Comparison of ENCODE assay signal across 25 cellular contexts in the genomic region with DNA sequence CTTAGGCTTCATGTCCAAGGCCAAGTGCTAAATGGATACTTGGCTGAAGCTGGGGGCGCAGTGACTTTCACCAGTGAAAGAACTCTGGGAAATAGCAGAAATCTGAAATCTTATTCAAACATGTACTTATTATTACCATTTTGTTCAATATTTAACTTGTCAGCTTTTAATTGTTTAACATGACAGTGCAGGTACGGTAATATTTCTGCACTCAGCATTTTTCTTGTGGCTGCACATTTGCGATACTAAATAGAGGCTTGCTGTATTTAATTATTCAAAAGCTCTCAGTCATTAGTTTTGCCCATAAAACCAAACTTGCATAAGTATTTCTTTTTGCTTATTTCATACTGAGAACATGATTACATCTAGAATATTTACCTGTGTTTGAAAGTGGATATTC. TPM values are rescaled to one million over a fixed set of nuclear protein-coding genes. Genes with fewer than 3 reads are reported as not detected.
DNase-seq lines count a peak whose midpoint lies in the region; ATAC-seq, FAIRE-seq and TF ChIP-seq lines count a peak whose summit lies in the region.
"Had no signal": no experiment of that assay in that cellular context is flagged by ENCODE, and none has a peak within 500 bp of the region (broad histone marks: within the 10 kb centered on the region; RNA-seq: fewer than 3 reads in every experiment).

No MANE protein-coding gene starts in this region.

- no peaks in the 10 kb centered on the region for H3K9me3 Mint-ChIP-seq in neural crest cell
- no peaks in the 10 kb centered on the region for H3K9me3 Mint-ChIP-seq in stimulated activated naive B cell treated with anti-CD40 and anti-IgM and Interleukin-4, amounts not matched to agents 10 μg/mL and 1 μg/mL and 100 μg/mL, for 72 hours
- H3K9me3 Mint-ChIP-seq: CD4-positive, alpha-beta memory T cell; CD4-positive, CD25-positive, alpha-beta regulatory T cell; CD8-positive, alpha-beta memory T cell had no signal

- H3K27me3 Mint-ChIP-seq in T-helper 17 cell (no peaks in the 10 kb centered on the region), neural crest cell (ENCODE audit: low read depth) (no peaks in the 10 kb centered on the region)
- H3K27me3 Mint-ChIP-seq in stimulated activated naive B cell treated with anti-CD40 and anti-IgM and Interleukin-4, amounts not matched to agents 10 μg/mL and 1 μg/mL and 100 μg/mL, for 72 hours, result no peaks in the 10 kb centered on the region
- H3K27me3 Mint-ChIP-seq: CD4-positive, alpha-beta memory T cell; CD4-positive, CD25-positive, alpha-beta regulatory T cell; CD8-positive, alpha-beta memory T cell had no signal

- TF ChIP-seq CTCF in HepG2 (CRISPR knock-in tag; IDR thresholded peaks at IDR 0.05) (no peak), right lobe of liver (IDR thresholded peaks at IDR 0.05) (no peak), neural crest cell (conservative IDR thresholded peaks at IDR 0.05) (no peak)

- H3K36me3 ChIP-seq in HepG2 (replicated peaks in 1 of 2; ENCODE audit: control insufficient read depth in 1 of 2, insufficient read depth in 2 of 2, low read length in 2 of 2) (no peaks in the 10 kb centered on the region), right lobe of liver (no peaks in the 10 kb centered on the region)
- H3K36me3 ChIP-seq: BE2C had no signal

- no peak overlapping the region for H3K9ac ChIP-seq in HepG2 (ENCODE audit: insufficient read depth, low read depth, low read length)
- H3K9ac ChIP-seq: BLaER1 had no signal

- intact Hi-C loops in HepG2 (cut with micrococcal nuclease; ENCODE audit: unreplicated experiment) (no loop called here), right lobe of liver (cut with DNase I) (no loop called here)

- CTCF ChIA-PET in HepG2 (lab: Yijun Ruan, JAX; ENCODE audit: low intra/inter-chr PET ratio, low total read pairs), result no interaction called here

- H3K27ac Mint-ChIP-seq in T-helper 17 cell (peak overlapping the region; percentile 24), neural crest cell (ENCODE audit: unreplicated experiment) (peak overlapping the region; percentile 47)
- H3K27ac Mint-ChIP-seq in stimulated activated naive B cell treated with anti-CD40 and anti-IgM and Interleukin-4, amounts not matched to agents 10 μg/mL and 1 μg/mL and 100 μg/mL, for 72 hours, result no peak overlapping the region
- H3K27ac Mint-ChIP-seq: CD14-positive monocyte had no signal

- no peak for FAIRE-seq in HepG2 (lab: Jason Lieb, UNC)
- FAIRE-seq: G401.6, GM12891, GM19239 had no signal

- H3K9me3 ChIP-seq in HepG2 (ENCODE audit: low read length), result no peaks in the 10 kb centered on the region
- no peaks in the 10 kb centered on the region for H3K9me3 ChIP-seq in right lobe of liver
- no peaks in the 10 kb centered on the region for H3K9me3 ChIP-seq in T-helper 17 cell (ENCODE audit: control insufficient read depth, low read length, poor library complexity, severe bottlenecking)
- H3K9me3 ChIP-seq: BE2C, BLaER1 had no signal

- H3K4me2 ChIP-seq in HepG2 (ENCODE audit: low read depth, low read length), result no peak overlapping the region
- H3K4me2 ChIP-seq: BLaER1 had no signal

- no peaks in the 10 kb centered on the region for H3K79me2 ChIP-seq in HepG2 (ENCODE audit: insufficient read depth, low read length)

- H3K4me1 ChIP-seq in HepG2 (ENCODE audit: insufficient read depth, low read length), result no peaks in the 10 kb centered on the region
- H3K4me1 ChIP-seq in right lobe of liver, result no peaks in the 10 kb centered on the region
- H3K4me1 ChIP-seq: BE2C, BLaER1 had no signal

- H3K4me1 Mint-ChIP-seq in T-helper 17 cell (no peaks in the 10 kb centered on the region), neural crest cell (no peaks in the 10 kb centered on the region)
- H3K4me1 Mint-ChIP-seq in stimulated activated naive B cell treated with anti-CD40 and anti-IgM and Interleukin-4, amounts not matched to agents 10 μg/mL and 1 μg/mL and 100 μg/mL, for 72 hours, result peaks cover 0 to 4% of the 10 kb centered on the region in 2 donors
- H3K4me1 Mint-ChIP-seq: CD4-positive, alpha-beta memory T cell; CD4-positive, CD25-positive, alpha-beta regulatory T cell; CD8-positive, alpha-beta memory T cell had no signal

- no peak overlapping the region for H2AFZ ChIP-seq in HepG2 (ENCODE audit: low read length)

- in situ Hi-C loops in HepG2 (cut with HindIII; ENCODE audit: extremely low pct_ligation_motif_present, low pct_unique_long_range_greater_than_20kb), result no loop called here

- no peak for TF ChIP-seq RAD21 in HepG2 (CRISPR knock-in tag; IDR thresholded peaks at IDR 0.05)

- H3K27me3 ChIP-seq in HepG2 (ENCODE audit: control insufficient read depth in 1 of 2, insufficient read depth in 2 of 2, low read length in 2 of 2) (peaks cover 0 to 8% of the 10 kb centered on the region in 2 experiments; a peak in 3 of 5 replicates), right lobe of liver (no peaks in the 10 kb centered on the region)
- H3K27me3 ChIP-seq: BLaER1 had no signal

- TF ChIP-seq POLR2A in HepG2 (IDR thresholded peaks at IDR 0.05; ENCODE audit: insufficient read depth in 1 of 2, low read depth in 2 of 2, low read length in 2 of 2), result no peak
- TF ChIP-seq POLR2A in right lobe of liver (IDR thresholded peaks at IDR 0.05), result no peak

- BruUV-seq in HepG2 (replicated peaks; lab: Mats Ljungman, UMichigan), result no TSS peak

- H3K36me3 Mint-ChIP-seq in T-helper 17 cell (ENCODE audit: low read depth) (peaks cover 17% of the 10 kb centered on the region), neural crest cell (ENCODE audit: low read depth) (no peaks in the 10 kb centered on the region)
- H3K36me3 Mint-ChIP-seq in stimulated activated naive B cell treated with anti-CD40 and anti-IgM and Interleukin-4, amounts not matched to agents 10 μg/mL and 1 μg/mL and 100 μg/mL, for 72 hours, result peaks cover 2 to 5% of the 10 kb centered on the region in 2 donors
- H3K36me3 Mint-ChIP-seq: CD14-positive monocyte had no signal

- POLR2A ChIA-PET in HepG2 (lab: Yijun Ruan, JAX), result no interaction called here

- WGBS in HepG2 (ENCODE audit: low lambda C conversion rate), result 53% methylated on average over 3 of the region's 3 CpGs
- 78% methylated on average over 3 of the region's 3 CpGs for WGBS in right lobe of liver (ENCODE audit: insufficient coverage, low coverage, low lambda C conversion rate, missing lambda C conversion rate)

- H3K4me3 Mint-ChIP-seq in T-helper 17 cell, result no peak overlapping the region
- no peak overlapping the region for H3K4me3 Mint-ChIP-seq in neural crest cell
- no peak overlapping the region for H3K4me3 Mint-ChIP-seq in stimulated activated naive B cell treated with anti-CD40 and anti-IgM and Interleukin-4, amounts not matched to agents 10 μg/mL and 1 μg/mL and 100 μg/mL, for 72 hours
- H3K4me3 Mint-ChIP-seq: CD14-positive monocyte; CD4-positive, alpha-beta memory T cell; CD4-positive, CD25-positive, alpha-beta regulatory T cell; CD8-positive, alpha-beta memory T cell had no signal

- TF ChIP-seq EP300 in HepG2 (IDR thresholded peaks at IDR 0.05; ENCODE audit: low read depth in 2 of 2, low read length in 2 of 2) (no peak), HepG2 (CRISPR knock-in tag; IDR thresholded peaks at IDR 0.05; ENCODE audit: borderline replicate concordance) (no peak)

- H3K4me3 ChIP-seq in HepG2 (replicated peaks in 1 of 3; ENCODE audit: insufficient read depth in 1 of 3, low read depth in 2 of 3, low read length in 3 of 3) (no peak overlapping the region), right lobe of liver (no peak overlapping the region)
- H3K4me3 ChIP-seq: BLaER1 had no signal

- H4K20me1 ChIP-seq in HepG2 (ENCODE audit: insufficient read depth, low read length), result no peaks in the 10 kb centered on the region
- H4K20me1 ChIP-seq: BLaER1 had no signal

- no peak overlapping the region for H3K27ac ChIP-seq in HepG2 (ENCODE audit: extremely low read length, insufficient read depth, low read length)
- no peak overlapping the region for H3K27ac ChIP-seq in right lobe of liver
- H3K27ac ChIP-seq: 22Rv1, BLaER1 had no signal

- ATAC-seq in HepG2 (no peak), right lobe of liver (no peak), T-helper 17 cell (no peak)
- no peak for ATAC-seq in stimulated activated naive B cell treated with anti-CD40 and anti-IgM and Interleukin-4, amounts not matched to agents 10 μg/mL and 1 μg/mL and 100 μg/mL, for 72 hours (replicated peaks)

- DNase-seq in HepG2 (ENCODE audit: low spot score) (no peak), right lobe of liver (no peak), T-helper 17 cell (no peak), neural crest cell (ENCODE audit: low read depth, low spot score) (no peak), DMS53 treated with DMSO at 0.1 percent for 48 hours (lab: John Stamatoyannopoulos, UW; ENCODE audit: unreplicated experiment) (no peak)
- no peak for DNase-seq in activated CD8-positive, alpha-beta memory T cell treated with anti-CD3 and anti-CD28 coated beads for 24 hours
- no peak for DNase-seq in stimulated activated naive B cell treated with anti-CD40 and anti-IgM and Interleukin-4, amounts not matched to agents 10 μg/mL and 1 μg/mL and 100 μg/mL, for 72 hours
- DNase-seq: ACHN; BE2C; C1 segment of cervical spinal cord; CD4-positive, alpha-beta memory T cell; CD4-positive, CD25-positive, alpha-beta regulatory T cell; CD8-positive, alpha-beta memory T cell; COR-L47; DMS 273 treated with DMSO at 0.1 percent for 48 hours; DMS153; DMS53; DMS79 treated with DMSO at 0.1 percent for 48 hours; GF-D8 had no signal

RNA-seq across cellular contexts. Expression of gene GALNT12, which starts 31.7 kb away (rescaled TPM):
- total RNA-seq in HepG2 (2016; rRNA removed; fragmentation: Illumina TruSeq; extraction: Trizol), result 0.07 TPM in 1 of 2 replicates, not detected in the other
- total RNA-seq in HepG2 (2016; cell fraction: cytosol; rRNA removed; fragmentation: Illumina TruSeq; extraction: Trizol; ENCODE audit: low read depth), result not detected in 2 replicates
- not detected in 2 replicates for total RNA-seq in HepG2 (2016; cell fraction: insoluble cytoplasmic fraction; rRNA removed; fragmentation: Illumina TruSeq; extraction: Trizol)
- not detected in 2 replicates for total RNA-seq in HepG2 (2016; cell fraction: membrane; rRNA removed; fragmentation: Illumina TruSeq; extraction: Trizol)
- total RNA-seq in HepG2 (2016; cell fraction: nucleus; rRNA removed; fragmentation: Illumina TruSeq; extraction: Trizol), result not detected in 2 replicates
- 0.04 TPM in 1 of 2 replicates, not detected in the other for polyA plus RNA-seq in HepG2 (2011; rRNA removed)
- polyA plus RNA-seq in HepG2 (2011; cell fraction: cytosol; rRNA removed), result 0.05 and 0.13 TPM in 2 replicates
- polyA plus RNA-seq in HepG2 (2011; cell fraction: nucleus; rRNA removed), result 0.58 TPM in 1 of 2 replicates, not detected in the other
- polyA plus RNA-seq in HepG2 (2012), result not detected in 2 replicates
- polyA plus RNA-seq in HepG2 (2016; cell fraction: cytosol; fragmentation: Illumina TruSeq; extraction: Trizol; ENCODE audit: low read depth), result not detected in 2 replicates
- polyA plus RNA-seq in HepG2 (2016; cell fraction: insoluble cytoplasmic fraction; fragmentation: Illumina TruSeq; extraction: Trizol; ENCODE audit: low read depth), result not detected in 2 replicates
- polyA plus RNA-seq in HepG2 (2016; cell fraction: membrane; fragmentation: Illumina TruSeq; extraction: Trizol; ENCODE audit: low read depth), result not detected in 2 replicates
- polyA plus RNA-seq in HepG2 (2016; cell fraction: nucleus; fragmentation: Illumina TruSeq; extraction: Trizol; ENCODE audit: insufficient read depth, low read depth), result not detected in 2 replicates
- polyA minus RNA-seq in HepG2 (2011; rRNA and poly(A)+ RNA removed; ENCODE audit: low replicate concordance), result 0.47 TPM in 1 of 2 replicates, not detected in the other
- not detected in 2 replicates for polyA minus RNA-seq in HepG2 (2011; cell fraction: cytosol; rRNA and poly(A)+ RNA removed)
- polyA minus RNA-seq in HepG2 (2011; cell fraction: nucleus; rRNA and poly(A)+ RNA removed), result not detected in 2 replicates
- 1 to 10 TPM in 1 of 6 experiments, under 1 TPM in 4, not detected in 1; 0.06 to 1.1 (median 0.30) TPM for total RNA-seq in right lobe of liver
- 10 to 100 TPM; 10.2 to 11.3 TPM for total RNA-seq in T-helper 17 cell
- 4.6 and 4.9 TPM in 2 replicates for total RNA-seq in neural crest cell
- polyA plus RNA-seq: CD14-positive monocyte had no signal

RNA-seq across cellular contexts. Expression of gene ANKS6, which starts 42.8 kb away (rescaled TPM):
- 7.0 and 8.8 TPM in 2 replicates for total RNA-seq in HepG2 (2016; rRNA removed; fragmentation: Illumina TruSeq; extraction: Trizol)
- total RNA-seq in HepG2 (2016; cell fraction: cytosol; rRNA removed; fragmentation: Illumina TruSeq; extraction: Trizol; ENCODE audit: low read depth), result 20.5 and 22.8 TPM in 2 replicates
- 6.5 and 9.0 TPM in 2 replicates for total RNA-seq in HepG2 (2016; cell fraction: insoluble cytoplasmic fraction; rRNA removed; fragmentation: Illumina TruSeq; extraction: Trizol)
- total RNA-seq in HepG2 (2016; cell fraction: membrane; rRNA removed; fragmentation: Illumina TruSeq; extraction: Trizol), result 20.3 and 21.8 TPM in 2 replicates
- 4.9 and 8.5 TPM in 2 replicates for total RNA-seq in HepG2 (2016; cell fraction: nucleus; rRNA removed; fragmentation: Illumina TruSeq; extraction: Trizol)
- polyA plus RNA-seq in HepG2 (2011; rRNA removed), result 9.5 and 10.7 TPM in 2 replicates
- 8.8 and 12.0 TPM in 2 replicates for polyA plus RNA-seq in HepG2 (2011; cell fraction: cytosol; rRNA removed)
- polyA plus RNA-seq in HepG2 (2011; cell fraction: nucleus; rRNA removed), result 24.5 and 25.8 TPM in 2 replicates
- 7.1 and 10.8 TPM in 2 replicates for polyA plus RNA-seq in HepG2 (2012)
- polyA plus RNA-seq in HepG2 (2016; cell fraction: cytosol; fragmentation: Illumina TruSeq; extraction: Trizol; ENCODE audit: low read depth), result 26.8 and 27.0 TPM in 2 replicates
- 6.2 and 8.9 TPM in 2 replicates for polyA plus RNA-seq in HepG2 (2016; cell fraction: insoluble cytoplasmic fraction; fragmentation: Illumina TruSeq; extraction: Trizol; ENCODE audit: low read depth)
- 22.6 and 25.9 TPM in 2 replicates for polyA plus RNA-seq in HepG2 (2016; cell fraction: membrane; fragmentation: Illumina TruSeq; extraction: Trizol; ENCODE audit: low read depth)
- polyA plus RNA-seq in HepG2 (2016; cell fraction: nucleus; fragmentation: Illumina TruSeq; extraction: Trizol; ENCODE audit: insufficient read depth, low read depth), result 15.9 and 18.2 TPM in 2 replicates
- polyA minus RNA-seq in HepG2 (2011; rRNA and poly(A)+ RNA removed; ENCODE audit: low replicate concordance), result 12.2 and 13.0 TPM in 2 replicates
- 4.2 and 4.9 TPM in 2 replicates for polyA minus RNA-seq in HepG2 (2011; cell fraction: cytosol; rRNA and poly(A)+ RNA removed)
- 5.9 and 9.3 TPM in 2 replicates for polyA minus RNA-seq in HepG2 (2011; cell fraction: nucleus; rRNA and poly(A)+ RNA removed)
- total RNA-seq in right lobe of liver, result 1 to 10 TPM; 3.7 to 7.9 (median 4.7) TPM
- total RNA-seq in T-helper 17 cell, result 10 to 100 TPM in 1 of 2 donors, 1 to 10 TPM in 1; 9.6 to 10.0 TPM
- 27.4 and 30.9 TPM in 2 replicates for total RNA-seq in neural crest cell
